ENCODE assay signal across 8 cellular contexts in the genomic region with DNA sequence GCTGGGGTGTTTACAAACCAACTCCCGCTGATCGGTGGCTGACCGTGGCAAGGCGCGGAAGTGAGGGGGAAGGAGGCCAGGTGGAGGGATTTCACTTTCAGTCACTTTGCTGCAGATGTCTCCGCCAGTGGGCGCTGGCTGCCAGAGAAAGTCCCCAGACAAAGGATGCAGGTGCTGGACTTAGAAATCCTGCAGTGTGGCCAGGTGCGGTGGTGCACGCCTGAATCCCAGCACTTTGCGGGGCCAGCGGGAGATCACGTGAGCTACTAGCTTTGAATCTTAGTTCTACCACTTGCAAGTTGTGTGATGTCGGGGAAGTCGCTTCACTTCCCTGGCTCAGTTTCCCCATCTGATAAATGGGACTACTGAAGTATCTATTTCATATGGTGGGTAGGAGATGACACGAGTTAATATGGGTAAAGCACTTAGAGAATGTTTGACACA.
DNase-seq lines count a peak whose midpoint lies in the region; ATAC-seq lines count a peak whose summit lies in the region.

No MANE protein-coding gene starts in this region.

- intact Hi-C loops in activated CD4-positive, alpha-beta T cell treated with anti-CD3 and anti-CD28 coated beads, Interleukin-2, amount 10 ng/mL, durations not matched to agents 24 days and 14 days (cut with micrococcal nuclease): loop anchor here (10.0 kb wide), 1 partner anchor 132 kb away; no protein-coding TSS in a partner anchor
- intact Hi-C loops in head of caudate nucleus (cut with DNase I): no loop called here

- H3K4me1 Mint-ChIP-seq in activated CD4-positive, alpha-beta T cell treated with anti-CD3 and anti-CD28 coated beads, Interleukin-2, amount 10 ng/mL, durations not matched to agents 24 days and 14 days: peaks cover 5% of the 10 kb centered on the region

- no peaks in the 10 kb centered on the region for H3K9me3 Mint-ChIP-seq in activated CD4-positive, alpha-beta T cell treated with anti-CD3 and anti-CD28 coated beads, Interleukin-2, amount 10 ng/mL, durations not matched to agents 24 days and 14 days

- DNase-seq in DMS53 treated with DMSO at 0.1 percent for 48 hours (lab: John Stamatoyannopoulos, UW; ENCODE audit: unreplicated experiment) (peak; percentile 3), HuH-7 (ENCODE audit: low spot score) (peak; percentile 79), germinal center (ENCODE audit: low spot score) (peak; percentile 79), head of caudate nucleus (no peak), dermis blood vessel endothelial cell (no peak)
- DNase-seq in activated CD4-positive, alpha-beta T cell treated with anti-CD3 and anti-CD28 coated beads, Interleukin-2, amount 10 ng/mL, durations not matched to agents 24 days and 14 days: peak; percentile 83
- DNase-seq in stimulated activated CD4-positive, alpha-beta T cell treated with anti-CD3 and anti-CD28 coated beads, Interleukin-1b, Interleukin-23, amount 100 ng/mL, for 4 hours (ENCODE audit: low read depth in 2 of 2): peak; percentile 6 to 15

- H3K36me3 Mint-ChIP-seq in activated CD4-positive, alpha-beta T cell treated with anti-CD3 and anti-CD28 coated beads, Interleukin-2, amount 10 ng/mL, durations not matched to agents 24 days and 14 days (ENCODE audit: low read depth): no peaks in the 10 kb centered on the region

- peak; percentile 90 for ATAC-seq in GM21367 (IDR thresholded peaks at IDR 0.05; ENCODE audit: unreplicated experiment)

- H3K27me3 Mint-ChIP-seq in activated CD4-positive, alpha-beta T cell treated with anti-CD3 and anti-CD28 coated beads, Interleukin-2, amount 10 ng/mL, durations not matched to agents 24 days and 14 days: no peaks in the 10 kb centered on the region

- H3K27ac Mint-ChIP-seq in activated CD4-positive, alpha-beta T cell treated with anti-CD3 and anti-CD28 coated beads, Interleukin-2, amount 10 ng/mL, durations not matched to agents 24 days and 14 days: no peak overlapping the region

- no peak overlapping the region for H3K4me3 Mint-ChIP-seq in activated CD4-positive, alpha-beta T cell treated with anti-CD3 and anti-CD28 coated beads, Interleukin-2, amount 10 ng/mL, durations not matched to agents 24 days and 14 days

Comparison
In these comparisons a context has a peak if more than half of its experiments do, and no peak if none do; other contexts are left out.
1. DNase-seq: peak in DMS53 treated with DMSO at 0.1 percent for 48 hours (single experiment), HuH-7 (single experiment), activated CD4-positive, alpha-beta T cell treated with anti-CD3 and anti-CD28 coated beads, Interleukin-2, amount 10 ng/mL, durations not matched to agents 24 days and 14 days (single experiment), germinal center (single experiment) and stimulated activated CD4-positive, alpha-beta T cell treated with anti-CD3 and anti-CD28 coated beads, Interleukin-1b, Interleukin-23, amount 100 ng/mL, for 4 hours (2 of 2); none in head of caudate nucleus (0 of 42) and dermis blood vessel endothelial cell (single experiment).